Comparison of ENCODE assay signal across 21 cellular contexts in the genomic region with DNA sequence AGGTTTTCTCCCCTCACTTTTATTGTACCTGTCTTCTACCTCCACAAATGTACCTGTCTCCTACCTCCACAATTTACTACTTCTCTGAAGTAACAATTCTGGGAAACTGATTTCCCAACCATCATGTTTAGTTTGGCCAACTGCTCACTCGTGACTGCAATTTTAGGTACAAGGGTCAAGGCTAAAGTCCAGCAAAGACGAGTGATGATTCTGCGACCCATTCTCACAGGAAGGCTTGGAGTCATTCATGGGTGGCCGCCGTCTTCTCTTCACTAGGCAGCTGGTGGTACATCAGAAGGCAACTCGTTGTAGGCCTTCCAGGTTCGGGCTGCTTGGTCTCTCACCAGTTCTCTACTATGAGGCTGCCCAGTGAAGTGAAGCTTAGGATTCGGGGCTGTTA.
"Had no signal": no experiment of that assay in that cellular context is flagged by ENCODE, and none has a peak within 500 bp of the region (broad histone marks: within the 10 kb centered on the region; RNA-seq: fewer than 3 reads in every experiment).

No MANE protein-coding gene starts in this region.

- ATAC-seq: esophagus mucosa; heart left ventricle; naive thymus-derived CD8-positive, alpha-beta T cell; stimulated activated naive B cell treated with anti-CD40 and anti-IgM and Interleukin-4, amounts not matched to agents 10 μg/mL and 1 μg/mL and 100 μg/mL, for 72 hours; stimulated activated naive CD8-positive, alpha-beta T cell treated with anti-CD3 and anti-CD28 coated beads, Interleukin-15, amount 100 ng/mL, for 72 hours had no signal

- H3K4me3 ChIP-seq: heart left ventricle, left ventricle myocardium inferior, lung, right atrium auricular region, spleen, testis, tibial nerve had no signal

- H3K36me3 ChIP-seq: heart left ventricle, left ventricle myocardium inferior, right atrium auricular region, spleen, tibial nerve had no signal

- H3K27me3 ChIP-seq: heart left ventricle, right atrium auricular region, spleen, testis, tibial nerve had no signal

- H3K9me3 ChIP-seq: heart left ventricle, left ventricle myocardium inferior, right atrium auricular region, spleen, testis, tibial nerve had no signal

- H3K9me3 Mint-ChIP-seq: central memory CD8-positive, alpha-beta T cell; neural crest cell; stimulated activated naive B cell treated with anti-CD40 and anti-IgM and Interleukin-4, amounts not matched to agents 10 μg/mL and 1 μg/mL and 100 μg/mL, for 72 hours; stimulated activated naive CD8-positive, alpha-beta T cell treated with anti-CD3 and anti-CD28 coated beads, Interleukin-15, amount 100 ng/mL, for 72 hours had no signal

- H3K36me3 Mint-ChIP-seq: naive thymus-derived CD8-positive, alpha-beta T cell had no signal

- H3K4me1 Mint-ChIP-seq: central memory CD8-positive, alpha-beta T cell had no signal

- H3K27me3 Mint-ChIP-seq: central memory CD8-positive, alpha-beta T cell; naive thymus-derived CD8-positive, alpha-beta T cell; stimulated activated naive B cell treated with anti-CD40 and anti-IgM and Interleukin-4, amounts not matched to agents 10 μg/mL and 1 μg/mL and 100 μg/mL, for 72 hours; stimulated activated naive CD8-positive, alpha-beta T cell treated with anti-CD3 and anti-CD28 coated beads, Interleukin-15, amount 100 ng/mL, for 72 hours had no signal

- DNase-seq: effector memory CD4-positive, alpha-beta T cell; heart left ventricle; hypothalamus; left ventricle myocardium inferior; mesenchymal stem cell; midbrain; naive thymus-derived CD8-positive, alpha-beta T cell; posterior cingulate gyrus; spleen; stimulated activated CD4-positive, alpha-beta T cell treated with anti-CD3 and anti-CD28 coated beads, Interleukin-15, amount 100 ng/mL, for 24 hours; stimulated activated CD4-positive, alpha-beta T cell treated with anti-CD3 and anti-CD28 coated beads, Interleukin-1b, Interleukin-23, amount 100 ng/mL, for 48 hours; stimulated activated CD4-positive, alpha-beta T cell treated with anti-CD3 and anti-CD28 coated beads, Interleukin-4, amount 100 ng/mL, for 24 hours; stimulated activated naive B cell treated with anti-CD40 and anti-IgM and Interleukin-4, amounts not matched to agents 10 μg/mL and 1 μg/mL and 100 μg/mL, for 72 hours; stimulated activated naive CD8-positive, alpha-beta T cell treated with anti-CD3 and anti-CD28 coated beads, Interleukin-15, amount 100 ng/mL, for 72 hours; testis had no signal

- H3K4me3 Mint-ChIP-seq: central memory CD8-positive, alpha-beta T cell; naive thymus-derived CD8-positive, alpha-beta T cell; neural crest cell; stimulated activated naive B cell treated with anti-CD40 and anti-IgM and Interleukin-4, amounts not matched to agents 10 μg/mL and 1 μg/mL and 100 μg/mL, for 72 hours; stimulated activated naive CD8-positive, alpha-beta T cell treated with anti-CD3 and anti-CD28 coated beads, Interleukin-15, amount 100 ng/mL, for 72 hours had no signal

- H3K4me1 ChIP-seq: right atrium auricular region, testis, tibial nerve had no signal

- H3K27ac ChIP-seq: heart left ventricle, left ventricle myocardium inferior, right atrium auricular region, spleen, testis, tibial nerve had no signal

- H3K27ac Mint-ChIP-seq: stimulated activated naive B cell treated with anti-CD40 and anti-IgM and Interleukin-4, amounts not matched to agents 10 μg/mL and 1 μg/mL and 100 μg/mL, for 72 hours had no signal
